Comparison of ENCODE assay signal across 5 cellular contexts in the genomic region with DNA sequence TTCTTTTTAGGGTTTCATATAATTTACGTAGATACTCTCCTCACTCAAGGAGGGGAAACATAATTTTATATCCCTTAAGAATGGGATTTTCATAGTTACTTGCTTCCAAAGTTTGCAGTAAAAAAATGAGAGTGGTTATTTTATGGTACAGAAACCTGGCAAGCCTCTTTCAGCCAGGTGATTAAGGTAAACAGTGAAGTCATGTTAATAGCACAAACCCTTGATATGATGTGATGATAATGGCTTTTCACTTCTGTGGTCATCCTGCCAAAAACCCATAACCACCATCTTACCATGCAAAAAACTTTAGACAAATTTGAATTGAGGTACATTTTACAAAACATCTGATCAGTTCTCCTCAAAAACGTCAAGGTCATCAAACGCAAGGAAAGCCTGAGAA.
"Had no signal": no experiment of that assay in that cellular context is flagged by ENCODE, and none has a peak within 500 bp of the region (broad histone marks: within the 10 kb centered on the region; RNA-seq: fewer than 3 reads in every experiment).

No MANE protein-coding gene starts in this region.

- H3K4me3 Mint-ChIP-seq: H9 had no signal

- H3K4me1 Mint-ChIP-seq: H9 had no signal

- H3K27ac ChIP-seq: GM23248 had no signal

- H3K4me3 ChIP-seq: GM23248 had no signal

- H3K27ac Mint-ChIP-seq: H9 had no signal

- DNase-seq: GM23248, GOT3, H9, HCEC 1CT, IMR-90 had no signal
